1 cellular context compared by ENCODE assay signal in the genomic region with DNA sequence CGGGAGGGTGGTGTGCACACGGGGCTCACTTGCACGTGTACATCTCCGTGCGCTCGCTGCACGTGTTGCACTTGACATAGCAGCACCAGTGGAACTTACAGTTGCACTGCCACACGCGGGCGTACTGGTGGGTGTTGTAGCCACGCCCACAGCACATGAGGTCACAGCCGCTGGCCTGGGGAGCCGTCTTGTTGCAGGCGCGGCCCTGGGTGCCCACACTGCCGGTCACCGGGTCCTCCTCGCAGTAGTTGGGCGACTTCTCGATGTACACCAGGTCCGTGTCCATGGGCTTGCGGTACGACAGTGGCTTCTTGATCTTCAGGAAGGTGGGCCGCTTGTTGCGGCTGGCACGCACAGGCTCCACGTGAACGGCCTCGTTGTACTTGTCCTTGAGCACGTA.
TF ChIP-seq lines count a peak whose summit lies in the region.

No MANE protein-coding gene starts in this region.

TF ChIP-seq in GM23338, 12 proteins besides CTCF, POLR2A, EP300 and RAD21 (continued from another document):
- TF ChIP-seq, protein P1, sequence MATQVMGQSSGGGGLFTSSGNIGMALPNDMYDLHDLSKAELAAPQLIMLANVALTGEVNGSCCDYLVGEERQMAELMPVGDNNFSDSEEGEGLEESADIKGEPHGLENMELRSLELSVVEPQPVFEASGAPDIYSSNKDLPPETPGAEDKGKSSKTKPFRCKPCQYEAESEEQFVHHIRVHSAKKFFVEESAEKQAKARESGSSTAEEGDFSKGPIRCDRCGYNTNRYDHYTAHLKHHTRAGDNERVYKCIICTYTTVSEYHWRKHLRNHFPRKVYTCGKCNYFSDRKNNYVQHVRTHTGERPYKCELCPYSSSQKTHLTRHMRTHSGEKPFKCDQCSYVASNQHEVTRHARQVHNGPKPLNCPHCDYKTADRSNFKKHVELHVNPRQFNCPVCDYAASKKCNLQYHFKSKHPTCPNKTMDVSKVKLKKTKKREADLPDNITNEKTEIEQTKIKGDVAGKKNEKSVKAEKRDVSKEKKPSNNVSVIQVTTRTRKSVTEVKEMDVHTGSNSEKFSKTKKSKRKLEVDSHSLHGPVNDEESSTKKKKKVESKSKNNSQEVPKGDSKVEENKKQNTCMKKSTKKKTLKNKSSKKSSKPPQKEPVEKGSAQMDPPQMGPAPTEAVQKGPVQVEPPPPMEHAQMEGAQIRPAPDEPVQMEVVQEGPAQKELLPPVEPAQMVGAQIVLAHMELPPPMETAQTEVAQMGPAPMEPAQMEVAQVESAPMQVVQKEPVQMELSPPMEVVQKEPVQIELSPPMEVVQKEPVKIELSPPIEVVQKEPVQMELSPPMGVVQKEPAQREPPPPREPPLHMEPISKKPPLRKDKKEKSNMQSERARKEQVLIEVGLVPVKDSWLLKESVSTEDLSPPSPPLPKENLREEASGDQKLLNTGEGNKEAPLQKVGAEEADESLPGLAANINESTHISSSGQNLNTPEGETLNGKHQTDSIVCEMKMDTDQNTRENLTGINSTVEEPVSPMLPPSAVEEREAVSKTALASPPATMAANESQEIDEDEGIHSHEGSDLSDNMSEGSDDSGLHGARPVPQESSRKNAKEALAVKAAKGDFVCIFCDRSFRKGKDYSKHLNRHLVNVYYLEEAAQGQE (IDR thresholded peaks at IDR 0.05; ENCODE audit: unreplicated experiment): no peak
- TF ChIP-seq ZNF114 (CRISPR knock-in tag; IDR thresholded peaks at IDR 0.05): no peak
- TF ChIP-seq EZH2 (IDR thresholded peaks at IDR 0.05; ENCODE audit: low read depth, unreplicated experiment): no peak
- TF ChIP-seq ZNF462 (CRISPR knock-in tag; IDR thresholded peaks at IDR 0.05): no peak
- no peak for TF ChIP-seq ZNF331 (CRISPR knock-in tag; IDR thresholded peaks at IDR 0.05; ENCODE audit: low read depth)
- no peak for TF ChIP-seq CREB1 (CRISPR knock-in tag; IDR thresholded peaks at IDR 0.05; ENCODE audit: low read depth)
- no peak for TF ChIP-seq JUNB (IDR thresholded peaks at IDR 0.05; ENCODE audit: unreplicated experiment)
- no peak for TF ChIP-seq STAT1 (IDR thresholded peaks at IDR 0.05; ENCODE audit: unreplicated experiment)
- no peak for TF ChIP-seq EZH2phosphoT487 (IDR thresholded peaks at IDR 0.05; ENCODE audit: unreplicated experiment)
- TF ChIP-seq NANOG (IDR thresholded peaks at IDR 0.05; ENCODE audit: borderline replicate concordance): no peak
- TF ChIP-seq POLR2AphosphoS5 (IDR thresholded peaks at IDR 0.05; ENCODE audit: low read depth): no peak
